ENCODE assay signal across 26 cellular contexts in the genomic region with DNA sequence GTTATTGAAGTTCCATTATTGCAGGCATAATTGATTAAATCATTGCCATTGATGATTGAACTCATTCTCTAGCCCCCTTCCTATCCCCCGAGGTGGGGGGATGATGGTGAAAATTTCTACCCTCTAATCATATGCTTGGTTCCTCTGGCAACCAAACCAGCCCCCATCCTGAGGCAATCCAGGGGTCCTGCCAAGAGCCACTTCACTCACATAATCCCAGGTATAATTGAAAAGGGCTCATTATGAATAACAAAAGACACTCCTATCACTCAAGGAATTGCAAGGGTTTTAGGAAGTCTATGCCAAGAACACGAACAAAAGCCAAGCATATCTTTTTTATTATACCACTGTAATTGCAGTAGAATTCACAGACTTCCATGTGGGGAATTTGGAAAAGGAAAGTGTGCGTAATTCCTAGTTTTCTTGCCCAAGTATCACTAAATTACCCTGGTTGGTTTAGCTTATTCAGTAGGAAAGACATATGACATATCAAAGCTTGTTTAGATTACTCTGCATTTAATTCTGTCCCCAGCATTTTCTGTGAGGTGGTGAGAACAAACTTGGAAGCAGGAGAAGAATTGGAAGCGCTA.
DNase-seq lines count a peak whose midpoint lies in the region; ATAC-seq and TF ChIP-seq lines count a peak whose summit lies in the region.
"Had no signal": no experiment of that assay in that cellular context is flagged by ENCODE, and none has a peak within 500 bp of the region (broad histone marks: within the 10 kb centered on the region; RNA-seq: fewer than 3 reads in every experiment).

No MANE protein-coding gene starts in this region.

- CTCF ChIA-PET in WTC11 (lab: Charles Lee) = no interaction called here

- peak in 2 of 3 experiments; percentile 9 to 63 for DNase-seq in NCI-H1417 (lab: John Stamatoyannopoulos, UW)
- DNase-seq in NCI-H1417 treated with DMSO at 0.1 percent for 48 hours (lab: John Stamatoyannopoulos, UW) = no peak
- peak; percentile 65 to 84 for DNase-seq in HAP-1 (ENCODE audit: low spot score in 2 of 2)
- no peak for DNase-seq in WTC11 (ENCODE audit: low spot score)
- DNase-seq in NAMALWA (ENCODE audit: low spot score) = no peak
- DNase-seq in activated CD4-positive, alpha-beta T cell treated with anti-CD3 and anti-CD28 coated beads for 48 hours = no peak
- DNase-seq: 8988T; ACHN; BE2C; Calu3; CD8-positive, alpha-beta memory T cell; DMS79 treated with DMSO at 0.1 percent for 48 hours; GF-D8; Kasumi-1; NCI-H1694 treated with DMSO at 0.1 percent for 48 hours; NCI-H2081; NCI-H526 treated with DMSO at 0.1 percent for 48 hours; NK-92 treated with Interleukin-12 subunit alpha and Interleukin-12 subunit beta, amount 100 ng/mL, for 24 hours; PC-3; SJCRH30 had no signal

- in situ Hi-C loops in HAP-1 (cut with MboI; ENCODE audit: low sequenced_read_pairs) = no loop called here

- TF ChIP-seq CTCF in WTC11 (IDR thresholded peaks at IDR 0.05) = no peak

- H3K9me3 Mint-ChIP-seq in WTC11 = no peaks in the 10 kb centered on the region

- H3K27me3 ChIP-seq in HAP-1 (ENCODE audit: low read depth) (peaks cover 3% of the 10 kb centered on the region; the same call in 1 of the 2 replicates), iPS-20b (ENCODE audit: insufficient read depth, low read length) (no peaks in the 10 kb centered on the region)
- H3K27me3 ChIP-seq: BE2C, SJCRH30 had no signal

- ATAC-seq in WTC11 = peak; percentile 43
- no peak for ATAC-seq in HG03097 (IDR thresholded peaks at IDR 0.05; ENCODE audit: low FRiP score, unreplicated experiment)
- ATAC-seq: K562, PC-3, Right ventricle myocardium inferior, SK-N-SH treated with all-trans-retinoic acid at 6 μM for 48 hours had no signal

- peaks cover 4% of the 10 kb centered on the region; the same call in 1 of the 2 replicates for H3K27me3 Mint-ChIP-seq in WTC11 (ENCODE audit: low read depth)
- H3K27me3 Mint-ChIP-seq: CD8-positive, alpha-beta memory T cell had no signal

- H3K27ac Mint-ChIP-seq in WTC11 = no peak overlapping the region
- H3K27ac Mint-ChIP-seq: CD14-positive monocyte; CD8-positive, alpha-beta memory T cell had no signal

- no peaks in the 10 kb centered on the region for H3K36me3 Mint-ChIP-seq in WTC11
- H3K36me3 Mint-ChIP-seq: CD14-positive monocyte; CD8-positive, alpha-beta memory T cell had no signal

- H3K9ac ChIP-seq in iPS-20b (ENCODE audit: low read depth, low read length) = no peak overlapping the region

- no peak overlapping the region for H3K4me3 Mint-ChIP-seq in WTC11
- H3K4me3 Mint-ChIP-seq: CD14-positive monocyte; CD8-positive, alpha-beta memory T cell had no signal

- POLR2A ChIA-PET in WTC11 (lab: Charles Lee) = no interaction called here

- no peak overlapping the region for H3K27ac ChIP-seq in iPS-20b (ENCODE audit: low read length)
- H3K27ac ChIP-seq: SJCRH30 had no signal

- H3K4me1 ChIP-seq in HAP-1 (peaks cover 17% of the 10 kb centered on the region), iPS-20b (ENCODE audit: insufficient read depth, low read length) (peaks cover 12% of the 10 kb centered on the region; the same call in 1 of the 2 replicates)
- H3K4me1 ChIP-seq: BE2C, SJCRH30 had no signal

- peaks cover 20% of the 10 kb centered on the region for H3K4me1 Mint-ChIP-seq in WTC11
- H3K4me1 Mint-ChIP-seq: CD14-positive monocyte; CD8-positive, alpha-beta memory T cell had no signal

- H3K9me3 ChIP-seq in HAP-1 (no peaks in the 10 kb centered on the region), iPS-20b (ENCODE audit: insufficient read depth, low read depth, low read length) (no peaks in the 10 kb centered on the region)
- H3K9me3 ChIP-seq: BE2C, SJCRH30 had no signal

- H3K4me3 ChIP-seq in HAP-1 = no peak overlapping the region
- 0 out of 2 replicates have a peak overlapping the region, but pooled peaks have one; percentile 3 for H3K4me3 ChIP-seq in iPS-20b (ENCODE audit: low read length)
- H3K4me3 ChIP-seq: K562, SJCRH30 had no signal

- H3K36me3 ChIP-seq in HAP-1 (replicated peaks) (no peaks in the 10 kb centered on the region), iPS-20b (ENCODE audit: insufficient read depth, low read depth, low read length) (no peaks in the 10 kb centered on the region)
- H3K36me3 ChIP-seq: BE2C, SJCRH30 had no signal

TF ChIP-seq in WTC11, 78 proteins besides CTCF, POLR2A, EP300 and RAD21 (continues in another document):
- TF ChIP-seq, protein P1, sequence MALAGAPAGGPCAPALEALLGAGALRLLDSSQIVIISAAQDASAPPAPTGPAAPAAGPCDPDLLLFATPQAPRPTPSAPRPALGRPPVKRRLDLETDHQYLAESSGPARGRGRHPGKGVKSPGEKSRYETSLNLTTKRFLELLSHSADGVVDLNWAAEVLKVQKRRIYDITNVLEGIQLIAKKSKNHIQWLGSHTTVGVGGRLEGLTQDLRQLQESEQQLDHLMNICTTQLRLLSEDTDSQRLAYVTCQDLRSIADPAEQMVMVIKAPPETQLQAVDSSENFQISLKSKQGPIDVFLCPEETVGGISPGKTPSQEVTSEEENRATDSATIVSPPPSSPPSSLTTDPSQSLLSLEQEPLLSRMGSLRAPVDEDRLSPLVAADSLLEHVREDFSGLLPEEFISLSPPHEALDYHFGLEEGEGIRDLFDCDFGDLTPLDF (CRISPR knock-in tag; IDR thresholded peaks at IDR 0.05) = no peak
- TF ChIP-seq ZNF138 (CRISPR knock-in tag; conservative IDR thresholded peaks at IDR 0.05) (no peak), ATF6 (CRISPR knock-in tag; IDR thresholded peaks at IDR 0.05) (no peak), FOXP4 (CRISPR knock-in tag; IDR thresholded peaks at IDR 0.05) (no peak), ETV6 (CRISPR knock-in tag; IDR thresholded peaks at IDR 0.05) (no peak), ELF4 (CRISPR knock-in tag; IDR thresholded peaks at IDR 0.05; ENCODE audit: low read depth) (no peak), GABPB1 (CRISPR knock-in tag; IDR thresholded peaks at IDR 0.05) (no peak), RELA (CRISPR knock-in tag; IDR thresholded peaks at IDR 0.05; ENCODE audit: borderline replicate concordance) (no peak), FOXP1 (CRISPR knock-in tag; IDR thresholded peaks at IDR 0.05; ENCODE audit: borderline replicate concordance) (no peak), IRF2 (CRISPR knock-in tag; IDR thresholded peaks at IDR 0.05; ENCODE audit: borderline replicate concordance, low read depth) (no peak), PREB (CRISPR knock-in tag; IDR thresholded peaks at IDR 0.05; ENCODE audit: borderline replicate concordance) (no peak), ATF1 (CRISPR knock-in tag; IDR thresholded peaks at IDR 0.05) (no peak), ATF3 (CRISPR knock-in tag; conservative IDR thresholded peaks at IDR 0.05) (no peak)
- TF ChIP-seq, protein P2, sequence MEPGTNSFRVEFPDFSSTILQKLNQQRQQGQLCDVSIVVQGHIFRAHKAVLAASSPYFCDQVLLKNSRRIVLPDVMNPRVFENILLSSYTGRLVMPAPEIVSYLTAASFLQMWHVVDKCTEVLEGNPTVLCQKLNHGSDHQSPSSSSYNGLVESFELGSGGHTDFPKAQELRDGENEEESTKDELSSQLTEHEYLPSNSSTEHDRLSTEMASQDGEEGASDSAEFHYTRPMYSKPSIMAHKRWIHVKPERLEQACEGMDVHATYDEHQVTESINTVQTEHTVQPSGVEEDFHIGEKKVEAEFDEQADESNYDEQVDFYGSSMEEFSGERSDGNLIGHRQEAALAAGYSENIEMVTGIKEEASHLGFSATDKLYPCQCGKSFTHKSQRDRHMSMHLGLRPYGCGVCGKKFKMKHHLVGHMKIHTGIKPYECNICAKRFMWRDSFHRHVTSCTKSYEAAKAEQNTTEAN (CRISPR knock-in tag; IDR thresholded peaks at IDR 0.05) = no peak

Comparison
In these comparisons a context has a peak if more than half of its experiments do, and no peak if none do; other contexts are left out.
1. DNase-seq: peak in NCI-H1417 (2 of 3) and HAP-1 (2 of 2); none in NCI-H1417 treated with DMSO at 0.1 percent for 48 hours (single experiment), WTC11 (single experiment), NAMALWA (single experiment) and activated CD4-positive, alpha-beta T cell treated with anti-CD3 and anti-CD28 coated beads for 48 hours (single experiment).